Comparison of ENCODE assay signal across 20 cellular contexts in genomic region chr10:35056133-35056532, GRCh38.
"Had no signal": no experiment of that assay in that cellular context is flagged by ENCODE, and none has a peak within 500 bp of the region (broad histone marks: within the 10 kb centered on the region; RNA-seq: fewer than 3 reads in every experiment).

No MANE protein-coding gene starts in this region.

- H3K27ac ChIP-seq: adrenal gland, breast epithelium, esophagus muscularis mucosa, gastroesophageal sphincter, heart left ventricle, pancreas, right lobe of liver had no signal

- DNase-seq: activated B cell treated with CpG ODN at 0.5 μM for 24 hours; activated CD4-positive, alpha-beta T cell treated with anti-CD3 and anti-CD28 coated beads, Interleukin-2, amount 10 ng/mL, durations not matched to agents 24 days and 14 days; activated CD8-positive, alpha-beta T cell treated with anti-CD3 and anti-CD28 coated beads, Interleukin-2, amount 10 ng/mL, durations not matched to agents 7 days and 5 days; activated effector memory CD4-positive, alpha-beta T cell treated with anti-CD3 and anti-CD28 coated beads, Interleukin-2, amount 50 U/mL, for 16 hours; activated T-cell treated with anti-CD3 and anti-CD28 coated beads, Interleukin-2, amount 50 U/mL, for 4 hours; adrenal gland; cerebellar nuclear complex; cortex of kidney; effector CD4-positive, alpha-beta T cell; heart left ventricle; left ventricle myocardium superior; natural killer cell; pancreas; right lobe of liver; small intestine; stimulated activated naive CD4-positive, alpha-beta T cell had no signal

- ATAC-seq: activated CD8-positive, alpha-beta T cell treated with anti-CD3 and anti-CD28 coated beads, Interleukin-2, amount 10 ng/mL, durations not matched to agents 7 days and 5 days; activated T-cell treated with anti-CD3 and anti-CD28 coated beads, Interleukin-2, amount 50 U/mL, for 4 hours; gastroesophageal sphincter; heart left ventricle; left ventricle myocardium superior; natural killer cell had no signal

- H3K27me3 ChIP-seq: adrenal gland, breast epithelium, esophagus muscularis mucosa, gastroesophageal sphincter, heart left ventricle, pancreas, right lobe of liver had no signal

- H3K4me3 Mint-ChIP-seq: activated B cell treated with CpG ODN at 0.5 μM for 24 hours; activated CD4-positive, alpha-beta T cell treated with anti-CD3 and anti-CD28 coated beads, Interleukin-2, amount 10 ng/mL, durations not matched to agents 24 days and 14 days; activated CD8-positive, alpha-beta T cell treated with anti-CD3 and anti-CD28 coated beads, Interleukin-2, amount 10 ng/mL, durations not matched to agents 7 days and 5 days; activated naive CD4-positive, alpha-beta T cell treated with anti-CD3 and anti-CD28 coated beads, Interleukin-2, amount 50 U/mL, for 24 hours; activated T-cell treated with anti-CD3 and anti-CD28 coated beads, Interleukin-2, amount 50 U/mL, for 4 hours; natural killer cell had no signal

- H3K4me3 ChIP-seq: adrenal gland, breast epithelium, esophagus muscularis mucosa, gastroesophageal sphincter, heart left ventricle, pancreas, right lobe of liver had no signal

- H3K27ac Mint-ChIP-seq: activated B cell treated with CpG ODN at 0.5 μM for 24 hours; activated CD4-positive, alpha-beta T cell treated with anti-CD3 and anti-CD28 coated beads, Interleukin-2, amount 10 ng/mL, durations not matched to agents 24 days and 14 days had no signal

- H3K36me3 ChIP-seq: breast epithelium had no signal

- H3K9me3 ChIP-seq: adrenal gland, breast epithelium, esophagus muscularis mucosa, gastroesophageal sphincter, heart left ventricle, pancreas, right lobe of liver had no signal

- H3K27me3 Mint-ChIP-seq: activated B cell treated with CpG ODN at 0.5 μM for 24 hours; activated CD4-positive, alpha-beta T cell treated with anti-CD3 and anti-CD28 coated beads, Interleukin-2, amount 10 ng/mL, durations not matched to agents 24 days and 14 days; activated naive CD4-positive, alpha-beta T cell treated with anti-CD3 and anti-CD28 coated beads, Interleukin-2, amount 50 U/mL, for 24 hours had no signal

- H3K4me1 ChIP-seq: breast epithelium, esophagus muscularis mucosa, gastroesophageal sphincter, pancreas, right lobe of liver had no signal
